Comparison of ENCODE assay signal across 11 cellular contexts in the genomic region with DNA sequence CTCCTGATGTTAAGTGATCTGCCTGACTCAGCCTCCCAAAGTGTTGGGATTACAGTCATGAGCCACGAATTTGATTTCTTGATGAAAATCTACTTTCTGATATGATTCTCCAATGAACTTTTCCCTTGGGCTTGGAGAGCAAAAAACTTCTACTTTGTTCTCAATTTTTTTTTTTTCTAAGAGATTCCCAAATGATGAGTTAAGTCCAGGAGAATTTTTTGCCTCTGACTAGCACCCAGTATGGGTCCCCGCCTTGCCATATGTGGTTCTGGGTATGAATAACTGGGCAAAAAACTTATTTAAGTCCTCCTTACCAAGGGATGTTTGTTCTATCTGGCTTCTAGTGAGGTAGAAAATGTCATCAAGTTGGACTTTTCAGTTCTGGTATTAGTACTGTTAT.
DNase-seq lines count a peak whose midpoint lies in the region; ATAC-seq and TF ChIP-seq lines count a peak whose summit lies in the region.
"Had no signal": no experiment of that assay in that cellular context is flagged by ENCODE, and none has a peak within 500 bp of the region (broad histone marks: within the 10 kb centered on the region; RNA-seq: fewer than 3 reads in every experiment).

No MANE protein-coding gene starts in this region.

- H3K27ac ChIP-seq in RWPE1, result no peak overlapping the region
- H3K27ac ChIP-seq: upper lobe of left lung had no signal

- peak; percentile 80 for DNase-seq in GM04503 (ENCODE audit: low read depth)
- DNase-seq in RWPE1 (ENCODE audit: low spot score), result peak; percentile 39
- DNase-seq in fibroblast of gingiva (ENCODE audit: low read depth), result peak; percentile 74
- DNase-seq in renal cortical epithelial cell (ENCODE audit: low read depth), result peak; percentile 68
- DNase-seq in NCI-H1105 (lab: John Stamatoyannopoulos, UW), result no peak
- DNase-seq in stimulated activated naive CD4-positive, alpha-beta T cell (lab: John Stamatoyannopoulos, UW), result no peak
- DNase-seq: activated B cell treated with CpG ODN at 0.5 μM for 24 hours; activated T-cell treated with anti-CD3 and anti-CD28 coated beads, Interleukin-2, amount 50 U/mL, for 1 hour; upper lobe of left lung had no signal

- POLR2A ChIA-PET in RWPE1 (lab: Yijun Ruan, JAX; ENCODE audit: low non-redundant PET), result no interaction called here

- ATAC-seq in GM21786 (IDR thresholded peaks at IDR 0.05; ENCODE audit: unreplicated experiment) (no peak), GM18520 (IDR thresholded peaks at IDR 0.05; ENCODE audit: unreplicated experiment) (no peak)

- CTCF ChIA-PET in RWPE1 (lab: Yijun Ruan, JAX), result interaction anchor here (0.6 kb wide), 1 partner anchor 248 kb away, joined by 3 read pairs; no protein-coding TSS in a partner anchor

- TF ChIP-seq CTCF in RWPE1 (conservative IDR thresholded peaks at IDR 0.05; ENCODE audit: low read depth), result no peak

Comparison
In these comparisons a context has a peak if more than half of its experiments do, and no peak if none do; other contexts are left out.
1. DNase-seq: peak in GM04503 (single experiment), RWPE1 (single experiment), fibroblast of gingiva (single experiment) and renal cortical epithelial cell (single experiment); none in NCI-H1105 (single experiment) and stimulated activated naive CD4-positive, alpha-beta T cell (0 of 6).